In genomic region chr7:5827755-5828154, GRCh38 we compare ENCODE assay signal across 9 cellular contexts. TPM values are rescaled to one million over a fixed set of nuclear protein-coding genes. Genes with fewer than 3 reads are reported as not detected.
DNase-seq lines count a peak whose midpoint lies in the region; ATAC-seq and TF ChIP-seq lines count a peak whose summit lies in the region.
"Had no signal": no experiment of that assay in that cellular context is flagged by ENCODE, and none has a peak within 500 bp of the region (broad histone marks: within the 10 kb centered on the region; RNA-seq: fewer than 3 reads in every experiment).

No MANE protein-coding gene starts in this region.

- DNase-seq in Calu3 (peak; percentile 72), HuH-7.5 (ENCODE audit: low spot score) (peak; percentile 55), foreskin keratinocyte (no peak), superior temporal gyrus (ENCODE audit: extremely low spot score) (peak; percentile 25), COR-L47 (lab: John Stamatoyannopoulos, UW) (no peak)
- peak; percentile 70 for DNase-seq in activated CD4-positive, alpha-beta memory T cell treated with anti-CD3 and anti-CD28 coated beads for 36 hours

- no peaks in the 10 kb centered on the region for H3K27me3 Mint-ChIP-seq in Calu3 (ENCODE audit: unreplicated experiment)
- no peaks in the 10 kb centered on the region for H3K27me3 Mint-ChIP-seq in activated CD4-positive, alpha-beta memory T cell treated with anti-CD3 and anti-CD28 coated beads for 36 hours

- H3K36me3 Mint-ChIP-seq in Calu3 (ENCODE audit: insufficient read depth, unreplicated experiment): peaks cover 12% of the 10 kb centered on the region
- no peaks in the 10 kb centered on the region for H3K36me3 Mint-ChIP-seq in activated CD4-positive, alpha-beta memory T cell treated with anti-CD3 and anti-CD28 coated beads for 36 hours

- no peak overlapping the region for H3K27ac Mint-ChIP-seq in Calu3 (ENCODE audit: unreplicated experiment)
- H3K27ac Mint-ChIP-seq in activated CD4-positive, alpha-beta memory T cell treated with anti-CD3 and anti-CD28 coated beads for 36 hours: no peak overlapping the region

- CTCF ChIA-PET in Calu3 (lab: Charles Lee): interaction anchor here (0.6 to 1.4 kb wide), 3 partner anchors 47 to 1153 kb away, joined by 3 to 6 read pairs (median 4); partner anchors contain the start of gene RNF216
- CTCF ChIA-PET in activated CD4-positive, alpha-beta memory T cell treated with anti-CD3 and anti-CD28 coated beads for 36 hours (lab: Charles Lee): interaction anchor here (0.6 to 1.6 kb wide), 8 partner anchors 19 to 678 kb away, joined by 3 to 7 read pairs (median 3); no protein-coding TSS in a partner anchor

- no peaks in the 10 kb centered on the region for H3K27me3 ChIP-seq in foreskin keratinocyte

- H3K9me3 Mint-ChIP-seq in Calu3 (ENCODE audit: low read depth, unreplicated experiment): no peaks in the 10 kb centered on the region
- H3K9me3 Mint-ChIP-seq in activated CD4-positive, alpha-beta memory T cell treated with anti-CD3 and anti-CD28 coated beads for 36 hours: no peaks in the 10 kb centered on the region

- H3K4me1 ChIP-seq in foreskin keratinocyte: no peaks in the 10 kb centered on the region

- TF ChIP-seq CTCF in Calu3 (IDR thresholded peaks at IDR 0.05; ENCODE audit: unreplicated experiment) (peak; percentile 78), foreskin keratinocyte (conservative IDR thresholded peaks at IDR 0.05) (peak; percentile 64)

- BruUV-seq in Calu3 (replicated peaks; lab: Mats Ljungman, UMichigan): no TSS peak

- intact Hi-C loops in Calu3 (cut with micrococcal nuclease; ENCODE audit: unreplicated experiment): no loop called here
- intact Hi-C loops in activated CD4-positive, alpha-beta memory T cell treated with anti-CD3 and anti-CD28 coated beads for 36 hours (cut with micrococcal nuclease): no loop called here

- H3K27ac ChIP-seq in foreskin keratinocyte: no peak overlapping the region
- H3K27ac ChIP-seq: thoracic aorta had no signal

- ATAC-seq in foreskin keratinocyte (no peak), HG02970 (IDR thresholded peaks at IDR 0.05; ENCODE audit: low FRiP score, unreplicated experiment) (no peak), GM21423 (IDR thresholded peaks at IDR 0.05; ENCODE audit: unreplicated experiment) (no peak)

- no peak overlapping the region for H3K4me3 Mint-ChIP-seq in Calu3 (ENCODE audit: low read depth, unreplicated experiment)
- H3K4me3 Mint-ChIP-seq in activated CD4-positive, alpha-beta memory T cell treated with anti-CD3 and anti-CD28 coated beads for 36 hours: no peak overlapping the region

- peaks cover 13% of the 10 kb centered on the region for H3K4me1 Mint-ChIP-seq in Calu3 (ENCODE audit: low read depth, unreplicated experiment)
- peaks cover 31% of the 10 kb centered on the region for H3K4me1 Mint-ChIP-seq in activated CD4-positive, alpha-beta memory T cell treated with anti-CD3 and anti-CD28 coated beads for 36 hours (ENCODE audit: low read depth)

- POLR2A ChIA-PET in activated CD4-positive, alpha-beta memory T cell treated with anti-CD3 and anti-CD28 coated beads for 36 hours (lab: Charles Lee): no interaction called here

RNA-seq across cellular contexts. Expression of gene RNF216, which starts 46.3 kb away (rescaled TPM):
- 45.7 and 48.7 TPM in 2 replicates for total RNA-seq in Calu3 (2022)
- total RNA-seq in activated CD4-positive, alpha-beta memory T cell treated with anti-CD3 and anti-CD28 coated beads for 36 hours: 10 to 100 TPM; 27.8 to 31.7 TPM
- total RNA-seq in foreskin keratinocyte: 20.4 and 22.4 TPM in 2 replicates
- 8.2 and 9.9 TPM in 2 replicates for polyA plus RNA-seq in foreskin keratinocyte

RNA-seq across cellular contexts. Expression of gene OCM, which starts 52.8 kb away (rescaled TPM):
- total RNA-seq in Calu3 (2022) (not detected in 2 replicates), foreskin keratinocyte (not detected in 2 replicates)
- not detected for total RNA-seq in activated CD4-positive, alpha-beta memory T cell treated with anti-CD3 and anti-CD28 coated beads for 36 hours
- not detected in 2 replicates for polyA plus RNA-seq in foreskin keratinocyte
- total RNA-seq: thoracic aorta had no signal

Comparison
In these comparisons a context has a peak if more than half of its experiments do, and no peak if none do; other contexts are left out.
1. DNase-seq: peak in Calu3 (single experiment), HuH-7.5 (single experiment), activated CD4-positive, alpha-beta memory T cell treated with anti-CD3 and anti-CD28 coated beads for 36 hours (single experiment) and superior temporal gyrus (single experiment); none in foreskin keratinocyte (0 of 2) and COR-L47 (single experiment).